ENCODE assay signal across 9 cellular contexts in genomic region chr12:47071241-47071852, GRCh38. TPM values are rescaled to one million over a fixed set of nuclear protein-coding genes. Genes with fewer than 3 reads are reported as not detected.
DNase-seq lines count a peak whose midpoint lies in the region; ATAC-seq, FAIRE-seq and TF ChIP-seq lines count a peak whose summit lies in the region.
"Had no signal": no experiment of that assay in that cellular context is flagged by ENCODE, and none has a peak within 500 bp of the region (broad histone marks: within the 10 kb centered on the region; RNA-seq: fewer than 3 reads in every experiment).

No MANE protein-coding gene starts in this region.

- no peak overlapping the region for H3K9ac ChIP-seq in parathyroid adenoma

- no peak overlapping the region for H3K4me2 ChIP-seq in parathyroid adenoma (ENCODE audit: low read length)

- H3K9me3 ChIP-seq in parathyroid adenoma (ENCODE audit: control insufficient read depth, low read length) = no peaks in the 10 kb centered on the region

- no peak for FAIRE-seq in frontal cortex (lab: Jason Lieb, UNC)

- peak; percentile 38 for DNase-seq in DMS 273 (lab: John Stamatoyannopoulos, UW; ENCODE audit: unreplicated experiment)
- DNase-seq in DMS 273 treated with DMSO at 0.1 percent for 48 hours (lab: John Stamatoyannopoulos, UW) = no peak
- peak; percentile 38 for DNase-seq in NCI-H1092 treated with DMSO at 0.1 percent for 48 hours (lab: John Stamatoyannopoulos, UW)
- peak; percentile 66 for DNase-seq in cerebellar cortex (ENCODE audit: low spot score)
- no peak for DNase-seq in dorsolateral prefrontal cortex
- no peak for DNase-seq in frontal cortex (ENCODE audit: low spot score in 2 of 2)
- no peak for DNase-seq in activated T-cell treated with anti-CD3 and anti-CD28 coated beads, Interleukin-2, amount 50 U/mL, for 4 hours
- DNase-seq: 8988T had no signal

- TF ChIP-seq CTCF in parathyroid adenoma (IDR thresholded peaks at IDR 0.05) = peak; percentile 16
- peak in 16 of 56 donors; percentile 12 to 34 (median 20) for TF ChIP-seq CTCF in dorsolateral prefrontal cortex (IDR thresholded peaks at IDR 0.05 in 54 of 56, conservative IDR thresholded peaks at IDR 0.05 in 2 of 56; ENCODE audit: low read depth in 1 of 56, partially characterized antibody in 56 of 56)

- H3K27me3 ChIP-seq in parathyroid adenoma (ENCODE audit: control insufficient read depth, insufficient read depth, low read length) (no peaks in the 10 kb centered on the region), dorsolateral prefrontal cortex (peaks cover 0 to 5% (median 0%) of the 10 kb centered on the region in 45 donors)

- intact Hi-C loops in dorsolateral prefrontal cortex (cut with DNase I) = no loop called here

- no peak overlapping the region for H2AFZ ChIP-seq in parathyroid adenoma

- no peak for ATAC-seq in activated T-cell treated with anti-CD3 and anti-CD28 coated beads, Interleukin-2, amount 50 U/mL, for 4 hours

- H3K79me2 ChIP-seq in parathyroid adenoma = no peaks in the 10 kb centered on the region

- no peak overlapping the region for H3K27ac ChIP-seq in parathyroid adenoma
- H3K27ac ChIP-seq in dorsolateral prefrontal cortex = no peak overlapping the region

- H3K27me3 Mint-ChIP-seq in activated T-cell treated with anti-CD3 and anti-CD28 coated beads, Interleukin-2, amount 50 U/mL, for 4 hours (ENCODE audit: low read depth) = no peaks in the 10 kb centered on the region

- no peaks in the 10 kb centered on the region for H3K36me3 ChIP-seq in parathyroid adenoma (ENCODE audit: control insufficient read depth, insufficient read depth, low read length)

- peaks cover 14% of the 10 kb centered on the region for H3K4me1 Mint-ChIP-seq in activated T-cell treated with anti-CD3 and anti-CD28 coated beads, Interleukin-2, amount 50 U/mL, for 4 hours (ENCODE audit: low read depth)

- H3K4me1 ChIP-seq in parathyroid adenoma = no peaks in the 10 kb centered on the region

- H3K4me3 ChIP-seq in parathyroid adenoma (ENCODE audit: low read depth, low read length) (no peak overlapping the region), dorsolateral prefrontal cortex (no peak overlapping the region)

- no peaks in the 10 kb centered on the region for H3K36me3 Mint-ChIP-seq in activated T-cell treated with anti-CD3 and anti-CD28 coated beads, Interleukin-2, amount 50 U/mL, for 4 hours (ENCODE audit: insufficient read depth)

- H3K4me3 Mint-ChIP-seq in activated T-cell treated with anti-CD3 and anti-CD28 coated beads, Interleukin-2, amount 50 U/mL, for 4 hours = no peak overlapping the region

- no peaks in the 10 kb centered on the region for H3K9me3 Mint-ChIP-seq in activated T-cell treated with anti-CD3 and anti-CD28 coated beads, Interleukin-2, amount 50 U/mL, for 4 hours

RNA-seq across cellular contexts. Expression of gene PCED1B, which starts 8.1 kb away (rescaled TPM):
- total RNA-seq in dorsolateral prefrontal cortex (1 to 10 TPM in 115 of 120 experiments, under 1 TPM in 5; 0.43 to 5.7 (median 2.3) TPM), frontal cortex (0.41 TPM)
- 10 to 100 TPM; 57.1 to 78.2 (median 71.2) TPM for total RNA-seq in activated T-cell treated with anti-CD3 and anti-CD28 coated beads, Interleukin-2, amount 50 U/mL, for 4 hours

RNA-seq across cellular contexts. Expression of gene AMIGO2, which starts 8.4 kb away (rescaled TPM):
- total RNA-seq in dorsolateral prefrontal cortex (10 to 100 TPM in 5 of 120 experiments, 1 to 10 TPM in 115; 1.2 to 16.6 (median 4.1) TPM), frontal cortex (21.2 TPM)
- total RNA-seq in activated T-cell treated with anti-CD3 and anti-CD28 coated beads, Interleukin-2, amount 50 U/mL, for 4 hours = 10 to 100 TPM; 27.8 to 39.7 (median 30.4) TPM

Comparison
In these comparisons a context has a peak if more than half of its experiments do, and no peak if none do; other contexts are left out.
1. DNase-seq: peak in DMS 273 (single experiment), NCI-H1092 treated with DMSO at 0.1 percent for 48 hours (single experiment) and cerebellar cortex (single experiment); none in DMS 273 treated with DMSO at 0.1 percent for 48 hours (single experiment), dorsolateral prefrontal cortex (0 of 10), frontal cortex (0 of 2) and activated T-cell treated with anti-CD3 and anti-CD28 coated beads, Interleukin-2, amount 50 U/mL, for 4 hours (single experiment).
2. RNA of gene PCED1B, which starts 8.1 kb away (total RNA-seq): 57.1 to 78.2 TPM in activated T-cell treated with anti-CD3 and anti-CD28 coated beads, Interleukin-2, amount 50 U/mL, for 4 hours; 0.43 to 5.7 TPM in dorsolateral prefrontal cortex and 0.41 TPM in frontal cortex (single experiment); every median in the first group is over 4 times any median in the second.